25 cellular contexts compared by ENCODE assay signal in genomic region chr10:79933961-79934360, GRCh38.
A peak's percentile ranks its signal among the peaks of the same experiment; 100 is the strongest.
DNase-seq lines count a peak whose midpoint lies in the region; ATAC-seq and TF ChIP-seq lines count a peak whose summit lies in the region.
"Had no signal": no experiment of that assay in that cellular context is flagged by ENCODE, and none has a peak within 500 bp of the region (broad histone marks: within the 10 kb centered on the region; RNA-seq: fewer than 3 reads in every experiment).

No MANE protein-coding gene starts in this region.

- DNase-seq in CD1c-positive myeloid dendritic cell (ENCODE audit: extremely low spot score) (peak; percentile 11), GM03348 (ENCODE audit: low spot score) (peak; percentile 0), choroid plexus epithelial cell (ENCODE audit: low read depth) (peak; percentile 6), kidney tubule cell (ENCODE audit: low spot score) (peak; percentile 34), DMS153 treated with DMSO at 0.1 percent for 48 hours (lab: John Stamatoyannopoulos, UW; ENCODE audit: unreplicated experiment) (no peak), NCI-H2107 treated with DMSO at 0.1 percent for 48 hours (lab: John Stamatoyannopoulos, UW; ENCODE audit: unreplicated experiment) (no peak)
- DNase-seq in stimulated activated CD4-positive, alpha-beta T cell treated with anti-CD3 and anti-CD28 coated beads, Interleukin-2, amount 100 ng/mL, for 48 hours, result no peak
- DNase-seq: activated T-cell treated with anti-CD3 and anti-CD28 coated beads, Interleukin-2, amount 50 U/mL, for 1 hour; AML-193; DND-41; glutamatergic neuron; Karpas-422; left cardiac atrium; NCI-H1048; NCI-H2171; NCI-H526 treated with DMSO at 0.1 percent for 48 hours; SK-N-SH; T-helper 17 cell; upper lobe of left lung had no signal

- no peak overlapping the region for H3K4me3 ChIP-seq in choroid plexus epithelial cell (ENCODE audit: low read depth, low read length)
- H3K4me3 ChIP-seq: coronary artery, GM12878, prostate gland, skin epidermis, upper lobe of left lung had no signal

- no peak for TF ChIP-seq CTCF in choroid plexus epithelial cell (conservative IDR thresholded peaks at IDR 0.05; ENCODE audit: low read depth, low read length)

- ATAC-seq in GM19324 (IDR thresholded peaks at IDR 0.05; ENCODE audit: low FRiP score, unreplicated experiment), result no peak
- ATAC-seq: activated CD8-positive, alpha-beta T cell treated with anti-CD3 and anti-CD28 coated beads, Interleukin-2, amount 10 ng/mL, durations not matched to agents 7 days and 5 days; GM12878; left cardiac atrium; T-helper 17 cell had no signal

Comparison
In these comparisons a context has a peak if more than half of its experiments do, and no peak if none do; other contexts are left out.
1. DNase-seq: peak in CD1c-positive myeloid dendritic cell (single experiment), GM03348 (single experiment), choroid plexus epithelial cell (single experiment) and kidney tubule cell (single experiment); none in stimulated activated CD4-positive, alpha-beta T cell treated with anti-CD3 and anti-CD28 coated beads, Interleukin-2, amount 100 ng/mL, for 48 hours (0 of 2), DMS153 treated with DMSO at 0.1 percent for 48 hours (single experiment) and NCI-H2107 treated with DMSO at 0.1 percent for 48 hours (single experiment).